ENCODE assay signal across 1 cellular context in the genomic region with DNA sequence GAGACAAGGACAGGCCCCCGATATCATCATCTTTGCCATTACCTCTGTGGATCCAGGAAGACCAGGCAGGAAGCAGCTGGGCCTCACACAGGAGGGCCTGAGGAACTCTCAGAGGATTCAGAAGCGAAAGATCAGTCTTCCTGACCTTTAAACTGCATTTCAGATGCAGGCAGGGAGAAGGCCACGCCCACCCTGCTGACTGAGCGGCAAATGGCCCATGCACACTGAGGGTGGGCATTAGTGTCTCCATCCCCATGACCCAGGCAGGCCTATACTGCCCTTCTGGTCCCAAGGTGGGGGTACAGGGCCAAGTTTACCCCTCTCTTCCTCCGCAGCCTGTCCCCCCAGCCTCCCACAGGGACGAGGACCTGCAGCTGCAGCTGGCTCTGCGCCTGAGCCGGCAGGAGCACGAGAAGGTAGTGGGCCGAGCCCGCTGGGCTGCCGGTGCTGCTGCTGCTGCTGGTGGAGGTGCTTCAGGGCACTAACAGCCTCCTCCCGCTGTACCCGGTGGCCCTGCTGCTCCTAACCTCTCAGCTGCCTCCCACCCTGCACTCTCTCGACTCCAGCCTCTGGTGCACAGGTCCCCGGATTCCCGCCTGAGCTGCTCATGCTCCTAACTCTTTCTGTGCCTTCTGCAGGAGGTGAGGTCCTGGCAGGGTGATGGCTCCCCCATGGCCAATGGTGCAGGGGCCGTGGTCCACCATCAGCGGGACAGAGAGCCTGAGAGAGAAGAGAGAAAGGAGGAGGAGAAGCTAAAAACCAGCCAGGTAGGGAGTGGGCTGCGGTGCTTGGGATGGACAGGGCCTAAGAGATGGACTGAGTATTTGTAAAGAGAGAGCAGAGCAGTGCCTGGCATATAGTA.
A peak's percentile ranks its signal among the peaks of the same experiment; 100 is the strongest.
TF ChIP-seq lines count a peak whose summit lies in the region.

No MANE protein-coding gene starts in this region.

TF ChIP-seq in HepG2, 621 proteins besides CTCF, POLR2A, EP300 and RAD21 (continued from another document and continues in another):
- TF ChIP-seq ZNF260 (CRISPR knock-in tag; IDR thresholded peaks at IDR 0.05; ENCODE audit: borderline replicate concordance, low read depth) = no peak; the same call in 1 of the 2 replicates
- TF ChIP-seq CHCHD3 (CRISPR knock-in tag; IDR thresholded peaks at IDR 0.05) = no peak
- TF ChIP-seq REXO4 (CRISPR knock-in tag; IDR thresholded peaks at IDR 0.05; ENCODE audit: borderline replicate concordance) = no peak
- no peak for TF ChIP-seq MBNL3 (CRISPR knock-in tag; conservative IDR thresholded peaks at IDR 0.05)
- TF ChIP-seq HDAC6 (IDR thresholded peaks at IDR 0.05; ENCODE audit: low read depth, low read length) = no peak
- no peak for TF ChIP-seq HMGA1 (CRISPR knock-in tag; conservative IDR thresholded peaks at IDR 0.05)
- 0 out of 2 replicates have a peak, but pooled peaks have one; percentile 28 for TF ChIP-seq TGIF2 (CRISPR knock-in tag; IDR thresholded peaks at IDR 0.05)
- TF ChIP-seq, protein P1, sequence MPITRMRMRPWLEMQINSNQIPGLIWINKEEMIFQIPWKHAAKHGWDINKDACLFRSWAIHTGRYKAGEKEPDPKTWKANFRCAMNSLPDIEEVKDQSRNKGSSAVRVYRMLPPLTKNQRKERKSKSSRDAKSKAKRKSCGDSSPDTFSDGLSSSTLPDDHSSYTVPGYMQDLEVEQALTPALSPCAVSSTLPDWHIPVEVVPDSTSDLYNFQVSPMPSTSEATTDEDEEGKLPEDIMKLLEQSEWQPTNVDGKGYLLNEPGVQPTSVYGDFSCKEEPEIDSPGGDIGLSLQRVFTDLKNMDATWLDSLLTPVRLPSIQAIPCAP (CRISPR knock-in tag; IDR thresholded peaks at IDR 0.05; ENCODE audit: low read depth) = no peak
- TF ChIP-seq, protein P2, sequence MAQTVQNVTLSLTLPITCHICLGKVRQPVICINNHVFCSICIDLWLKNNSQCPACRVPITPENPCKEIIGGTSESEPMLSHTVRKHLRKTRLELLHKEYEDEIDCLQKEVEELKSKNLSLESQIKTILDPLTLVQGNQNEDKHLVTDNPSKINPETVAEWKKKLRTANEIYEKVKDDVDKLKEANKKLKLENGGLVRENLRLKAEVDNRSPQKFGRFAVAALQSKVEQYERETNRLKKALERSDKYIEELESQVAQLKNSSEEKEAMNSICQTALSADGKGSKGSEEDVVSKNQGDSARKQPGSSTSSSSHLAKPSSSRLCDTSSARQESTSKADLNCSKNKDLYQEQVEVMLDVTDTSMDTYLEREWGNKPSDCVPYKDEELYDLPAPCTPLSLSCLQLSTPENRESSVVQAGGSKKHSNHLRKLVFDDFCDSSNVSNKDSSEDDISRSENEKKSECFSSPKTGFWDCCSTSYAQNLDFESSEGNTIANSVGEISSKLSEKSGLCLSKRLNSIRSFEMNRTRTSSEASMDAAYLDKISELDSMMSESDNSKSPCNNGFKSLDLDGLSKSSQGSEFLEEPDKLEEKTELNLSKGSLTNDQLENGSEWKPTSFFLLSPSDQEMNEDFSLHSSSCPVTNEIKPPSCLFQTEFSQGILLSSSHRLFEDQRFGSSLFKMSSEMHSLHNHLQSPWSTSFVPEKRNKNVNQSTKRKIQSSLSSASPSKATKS (CRISPR knock-in tag; IDR thresholded peaks at IDR 0.05) = no peak
- TF ChIP-seq RFX1 (IDR thresholded peaks at IDR 0.05) = no peak
- TF ChIP-seq, protein P3, sequence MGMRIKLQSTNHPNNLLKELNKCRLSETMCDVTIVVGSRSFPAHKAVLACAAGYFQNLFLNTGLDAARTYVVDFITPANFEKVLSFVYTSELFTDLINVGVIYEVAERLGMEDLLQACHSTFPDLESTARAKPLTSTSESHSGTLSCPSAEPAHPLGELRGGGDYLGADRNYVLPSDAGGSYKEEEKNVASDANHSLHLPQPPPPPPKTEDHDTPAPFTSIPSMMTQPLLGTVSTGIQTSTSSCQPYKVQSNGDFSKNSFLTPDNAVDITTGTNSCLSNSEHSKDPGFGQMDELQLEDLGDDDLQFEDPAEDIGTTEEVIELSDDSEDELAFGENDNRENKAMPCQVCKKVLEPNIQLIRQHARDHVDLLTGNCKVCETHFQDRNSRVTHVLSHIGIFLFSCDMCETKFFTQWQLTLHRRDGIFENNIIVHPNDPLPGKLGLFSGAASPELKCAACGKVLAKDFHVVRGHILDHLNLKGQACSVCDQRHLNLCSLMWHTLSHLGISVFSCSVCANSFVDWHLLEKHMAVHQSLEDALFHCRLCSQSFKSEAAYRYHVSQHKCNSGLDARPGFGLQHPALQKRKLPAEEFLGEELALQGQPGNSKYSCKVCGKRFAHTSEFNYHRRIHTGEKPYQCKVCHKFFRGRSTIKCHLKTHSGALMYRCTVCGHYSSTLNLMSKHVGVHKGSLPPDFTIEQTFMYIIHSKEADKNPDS (CRISPR knock-in tag; IDR thresholded peaks at IDR 0.05) = no peak
- peak; percentile 81 for TF ChIP-seq ZFY (CRISPR knock-in tag; IDR thresholded peaks at IDR 0.05)
- TF ChIP-seq PAWR (CRISPR knock-in tag; IDR thresholded peaks at IDR 0.05; ENCODE audit: borderline replicate concordance) = no peak
- TF ChIP-seq, protein P4, sequence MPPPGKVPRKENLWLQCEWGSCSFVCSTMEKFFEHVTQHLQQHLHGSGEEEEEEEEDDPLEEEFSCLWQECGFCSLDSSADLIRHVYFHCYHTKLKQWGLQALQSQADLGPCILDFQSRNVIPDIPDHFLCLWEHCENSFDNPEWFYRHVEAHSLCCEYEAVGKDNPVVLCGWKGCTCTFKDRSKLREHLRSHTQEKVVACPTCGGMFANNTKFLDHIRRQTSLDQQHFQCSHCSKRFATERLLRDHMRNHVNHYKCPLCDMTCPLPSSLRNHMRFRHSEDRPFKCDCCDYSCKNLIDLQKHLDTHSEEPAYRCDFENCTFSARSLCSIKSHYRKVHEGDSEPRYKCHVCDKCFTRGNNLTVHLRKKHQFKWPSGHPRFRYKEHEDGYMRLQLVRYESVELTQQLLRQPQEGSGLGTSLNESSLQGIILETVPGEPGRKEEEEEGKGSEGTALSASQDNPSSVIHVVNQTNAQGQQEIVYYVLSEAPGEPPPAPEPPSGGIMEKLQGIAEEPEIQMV (CRISPR knock-in tag; IDR thresholded peaks at IDR 0.05; ENCODE audit: low read depth) = no peak
- 0 out of 2 replicates have a peak, but pooled peaks have one; percentile 37 for TF ChIP-seq ZNF253 (CRISPR knock-in tag; IDR thresholded peaks at IDR 0.05; ENCODE audit: borderline replicate concordance)
- no peak for TF ChIP-seq RBM39 (IDR thresholded peaks at IDR 0.05; ENCODE audit: low read depth, low read length, poor library complexity, severe bottlenecking)
- TF ChIP-seq ZNF17 (CRISPR knock-in tag; IDR thresholded peaks at IDR 0.05) = no peak
- 0 out of 2 replicates have a peak, but pooled peaks have one; percentile 28 for TF ChIP-seq ZNF782 (CRISPR knock-in tag; IDR thresholded peaks at IDR 0.05; ENCODE audit: borderline replicate concordance)
- TF ChIP-seq ZBTB7A (CRISPR knock-in tag; IDR thresholded peaks at IDR 0.05) = no peak; the same call in none of the 2 replicates
- TF ChIP-seq FOXA3 (CRISPR knock-in tag; IDR thresholded peaks at IDR 0.05) = no peak
- TF ChIP-seq, protein P5, sequence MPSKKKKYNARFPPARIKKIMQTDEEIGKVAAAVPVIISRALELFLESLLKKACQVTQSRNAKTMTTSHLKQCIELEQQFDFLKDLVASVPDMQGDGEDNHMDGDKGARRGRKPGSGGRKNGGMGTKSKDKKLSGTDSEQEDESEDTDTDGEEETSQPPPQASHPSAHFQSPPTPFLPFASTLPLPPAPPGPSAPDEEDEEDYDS (CRISPR knock-in tag; IDR thresholded peaks at IDR 0.05) = peak; percentile 59; the same call in 1 of the 2 replicates
- no peak for TF ChIP-seq NKX3-1 (CRISPR knock-in tag; IDR thresholded peaks at IDR 0.05)
- TF ChIP-seq FOXA1 (IDR thresholded peaks at IDR 0.05) = no peak
- no peak for TF ChIP-seq FOXA1 (CRISPR knock-in tag; IDR thresholded peaks at IDR 0.05)
- no peak for TF ChIP-seq ZNF816 (CRISPR knock-in tag; IDR thresholded peaks at IDR 0.05; ENCODE audit: borderline replicate concordance)
- TF ChIP-seq ELF1 (CRISPR knock-in tag; IDR thresholded peaks at IDR 0.05) = 0 out of 2 replicates have a peak, but pooled peaks have one; percentile 32
- TF ChIP-seq POLR2AphosphoS2 (IDR thresholded peaks at IDR 0.05; ENCODE audit: low read depth, low read length) = no peak
- TF ChIP-seq, protein P6, sequence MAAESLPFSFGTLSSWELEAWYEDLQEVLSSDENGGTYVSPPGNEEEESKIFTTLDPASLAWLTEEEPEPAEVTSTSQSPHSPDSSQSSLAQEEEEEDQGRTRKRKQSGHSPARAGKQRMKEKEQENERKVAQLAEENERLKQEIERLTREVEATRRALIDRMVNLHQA (CRISPR knock-in tag; IDR thresholded peaks at IDR 0.05) = no peak
- TF ChIP-seq ZNF12 (CRISPR knock-in tag; IDR thresholded peaks at IDR 0.05) = no peak
- TF ChIP-seq GATAD1 (CRISPR knock-in tag; IDR thresholded peaks at IDR 0.05) = no peak
- peak; percentile 58 for TF ChIP-seq PHF8 (CRISPR knock-in tag; IDR thresholded peaks at IDR 0.05)
- TF ChIP-seq, protein P7, sequence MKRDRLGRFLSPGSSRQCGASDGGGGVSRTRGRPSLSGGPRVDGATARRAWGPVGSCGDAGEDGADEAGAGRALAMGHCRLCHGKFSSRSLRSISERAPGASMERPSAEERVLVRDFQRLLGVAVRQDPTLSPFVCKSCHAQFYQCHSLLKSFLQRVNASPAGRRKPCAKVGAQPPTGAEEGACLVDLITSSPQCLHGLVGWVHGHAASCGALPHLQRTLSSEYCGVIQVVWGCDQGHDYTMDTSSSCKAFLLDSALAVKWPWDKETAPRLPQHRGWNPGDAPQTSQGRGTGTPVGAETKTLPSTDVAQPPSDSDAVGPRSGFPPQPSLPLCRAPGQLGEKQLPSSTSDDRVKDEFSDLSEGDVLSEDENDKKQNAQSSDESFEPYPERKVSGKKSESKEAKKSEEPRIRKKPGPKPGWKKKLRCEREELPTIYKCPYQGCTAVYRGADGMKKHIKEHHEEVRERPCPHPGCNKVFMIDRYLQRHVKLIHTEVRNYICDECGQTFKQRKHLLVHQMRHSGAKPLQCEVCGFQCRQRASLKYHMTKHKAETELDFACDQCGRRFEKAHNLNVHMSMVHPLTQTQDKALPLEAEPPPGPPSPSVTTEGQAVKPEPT (CRISPR knock-in tag; IDR thresholded peaks at IDR 0.05; ENCODE audit: low read depth) = no peak
- TF ChIP-seq SUZ12 (IDR thresholded peaks at IDR 0.05; ENCODE audit: low read depth, low read length) = no peak
- TF ChIP-seq ZNF772 (CRISPR knock-in tag; IDR thresholded peaks at IDR 0.05) = 0 out of 2 replicates have a peak, but pooled peaks have one; percentile 31
- TF ChIP-seq ZNF724P (CRISPR knock-in tag; IDR thresholded peaks at IDR 0.05; ENCODE audit: borderline replicate concordance) = no peak
- TF ChIP-seq, protein P8, sequence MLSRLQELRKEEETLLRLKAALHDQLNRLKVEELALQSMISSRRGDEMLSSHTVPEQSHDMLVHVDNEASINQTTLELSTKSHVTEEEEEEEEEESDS (CRISPR knock-in tag; IDR thresholded peaks at IDR 0.05; ENCODE audit: borderline replicate concordance) = no peak
- TF ChIP-seq ZNF136 (CRISPR knock-in tag; IDR thresholded peaks at IDR 0.05; ENCODE audit: low read depth) = no peak
- peak; percentile 54; the same call in 1 of the 2 replicates for TF ChIP-seq AKAP8 (CRISPR knock-in tag; IDR thresholded peaks at IDR 0.05)
- 0 out of 2 replicates have a peak, but pooled peaks have one; percentile 50 for TF ChIP-seq ZC3H13 (CRISPR knock-in tag; IDR thresholded peaks at IDR 0.05)
- peak; percentile 20; the same call in 1 of the 2 replicates for TF ChIP-seq KLF13 (CRISPR knock-in tag; IDR thresholded peaks at IDR 0.05)
- no peak for TF ChIP-seq ZNF121 (CRISPR knock-in tag; IDR thresholded peaks at IDR 0.05)
- TF ChIP-seq, protein P9, sequence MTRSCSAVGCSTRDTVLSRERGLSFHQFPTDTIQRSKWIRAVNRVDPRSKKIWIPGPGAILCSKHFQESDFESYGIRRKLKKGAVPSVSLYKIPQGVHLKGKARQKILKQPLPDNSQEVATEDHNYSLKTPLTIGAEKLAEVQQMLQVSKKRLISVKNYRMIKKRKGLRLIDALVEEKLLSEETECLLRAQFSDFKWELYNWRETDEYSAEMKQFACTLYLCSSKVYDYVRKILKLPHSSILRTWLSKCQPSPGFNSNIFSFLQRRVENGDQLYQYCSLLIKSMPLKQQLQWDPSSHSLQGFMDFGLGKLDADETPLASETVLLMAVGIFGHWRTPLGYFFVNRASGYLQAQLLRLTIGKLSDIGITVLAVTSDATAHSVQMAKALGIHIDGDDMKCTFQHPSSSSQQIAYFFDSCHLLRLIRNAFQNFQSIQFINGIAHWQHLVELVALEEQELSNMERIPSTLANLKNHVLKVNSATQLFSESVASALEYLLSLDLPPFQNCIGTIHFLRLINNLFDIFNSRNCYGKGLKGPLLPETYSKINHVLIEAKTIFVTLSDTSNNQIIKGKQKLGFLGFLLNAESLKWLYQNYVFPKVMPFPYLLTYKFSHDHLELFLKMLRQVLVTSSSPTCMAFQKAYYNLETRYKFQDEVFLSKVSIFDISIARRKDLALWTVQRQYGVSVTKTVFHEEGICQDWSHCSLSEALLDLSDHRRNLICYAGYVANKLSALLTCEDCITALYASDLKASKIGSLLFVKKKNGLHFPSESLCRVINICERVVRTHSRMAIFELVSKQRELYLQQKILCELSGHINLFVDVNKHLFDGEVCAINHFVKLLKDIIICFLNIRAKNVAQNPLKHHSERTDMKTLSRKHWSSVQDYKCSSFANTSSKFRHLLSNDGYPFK (CRISPR knock-in tag; IDR thresholded peaks at IDR 0.05; ENCODE audit: borderline replicate concordance) = no peak
- TF ChIP-seq SMARCE1 (IDR thresholded peaks at IDR 0.05; ENCODE audit: borderline replicate concordance) = no peak
- TF ChIP-seq MAFG (CRISPR knock-in tag; IDR thresholded peaks at IDR 0.05) = no peak
- no peak for TF ChIP-seq PAF1 (CRISPR knock-in tag; IDR thresholded peaks at IDR 0.05)
- TF ChIP-seq, protein P10, sequence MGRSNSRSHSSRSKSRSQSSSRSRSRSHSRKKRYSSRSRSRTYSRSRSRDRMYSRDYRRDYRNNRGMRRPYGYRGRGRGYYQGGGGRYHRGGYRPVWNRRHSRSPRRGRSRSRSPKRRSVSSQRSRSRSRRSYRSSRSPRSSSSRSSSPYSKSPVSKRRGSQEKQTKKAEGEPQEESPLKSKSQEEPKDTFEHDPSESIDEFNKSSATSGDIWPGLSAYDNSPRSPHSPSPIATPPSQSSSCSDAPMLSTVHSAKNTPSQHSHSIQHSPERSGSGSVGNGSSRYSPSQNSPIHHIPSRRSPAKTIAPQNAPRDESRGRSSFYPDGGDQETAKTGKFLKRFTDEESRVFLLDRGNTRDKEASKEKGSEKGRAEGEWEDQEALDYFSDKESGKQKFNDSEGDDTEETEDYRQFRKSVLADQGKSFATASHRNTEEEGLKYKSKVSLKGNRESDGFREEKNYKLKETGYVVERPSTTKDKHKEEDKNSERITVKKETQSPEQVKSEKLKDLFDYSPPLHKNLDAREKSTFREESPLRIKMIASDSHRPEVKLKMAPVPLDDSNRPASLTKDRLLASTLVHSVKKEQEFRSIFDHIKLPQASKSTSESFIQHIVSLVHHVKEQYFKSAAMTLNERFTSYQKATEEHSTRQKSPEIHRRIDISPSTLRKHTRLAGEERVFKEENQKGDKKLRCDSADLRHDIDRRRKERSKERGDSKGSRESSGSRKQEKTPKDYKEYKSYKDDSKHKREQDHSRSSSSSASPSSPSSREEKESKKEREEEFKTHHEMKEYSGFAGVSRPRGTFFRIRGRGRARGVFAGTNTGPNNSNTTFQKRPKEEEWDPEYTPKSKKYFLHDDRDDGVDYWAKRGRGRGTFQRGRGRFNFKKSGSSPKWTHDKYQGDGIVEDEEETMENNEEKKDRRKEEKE (IDR thresholded peaks at IDR 0.05) = no peak
- TF ChIP-seq SAFB2 (CRISPR knock-in tag; IDR thresholded peaks at IDR 0.05; ENCODE audit: borderline replicate concordance, low read depth) = peak; percentile 54; the same call in 1 of the 2 replicates
- TF ChIP-seq, protein P11, sequence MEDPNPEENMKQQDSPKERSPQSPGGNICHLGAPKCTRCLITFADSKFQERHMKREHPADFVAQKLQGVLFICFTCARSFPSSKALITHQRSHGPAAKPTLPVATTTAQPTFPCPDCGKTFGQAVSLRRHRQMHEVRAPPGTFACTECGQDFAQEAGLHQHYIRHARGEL (CRISPR knock-in tag; IDR thresholded peaks at IDR 0.05) = 0 out of 2 replicates have a peak, but pooled peaks have one; percentile 2
- TF ChIP-seq ZNF75D (CRISPR knock-in tag; IDR thresholded peaks at IDR 0.05; ENCODE audit: borderline replicate concordance) = no peak
